ENCODE assay signal across 9 cellular contexts in genomic region chr22:37742374-37743092, GRCh38. TPM values are rescaled to one million over a fixed set of nuclear protein-coding genes. Genes with fewer than 3 reads are reported as not detected.
DNase-seq lines count a peak whose midpoint lies in the region; ATAC-seq and TF ChIP-seq lines count a peak whose summit lies in the region.
"Had no signal": no experiment of that assay in that cellular context is flagged by ENCODE, and none has a peak within 500 bp of the region (broad histone marks: within the 10 kb centered on the region; RNA-seq: fewer than 3 reads in every experiment).

No MANE protein-coding gene starts in this region.

- WGBS in prostate gland, result 84% methylated on average over 14 of the region's 14 CpGs

- H3K36me3 ChIP-seq in neutrophil (peaks cover 10% of the 10 kb centered on the region), prostate gland (no peaks in the 10 kb centered on the region)

- DNase-seq in Caki2 (ENCODE audit: low read depth), result peak; percentile 84
- peak; percentile 71 for DNase-seq in MV-4-11 (lab: John Stamatoyannopoulos, UW)
- peak; percentile 86 for DNase-seq in choroid plexus epithelial cell (ENCODE audit: low read depth)
- DNase-seq in NCI-H1694 treated with DMSO at 0.1 percent for 48 hours (lab: John Stamatoyannopoulos, UW), result no peak
- DNase-seq in prostate gland (ENCODE audit: low spot score), result no peak
- DNase-seq: NCI-H526 had no signal

- H3K27me3 ChIP-seq in neutrophil (no peaks in the 10 kb centered on the region), prostate gland (replicated peaks; ENCODE audit: insufficient read depth) (no peaks in the 10 kb centered on the region)

- intact Hi-C loops in prostate gland (cut with DNase I), result no loop called here

- H3K4me1 ChIP-seq in neutrophil (ENCODE audit: control insufficient read depth in 1 of 2, insufficient read depth in 1 of 2, low read depth in 1 of 2, low read length in 1 of 2) (peaks cover 86 to 90% of the 10 kb centered on the region in 2 experiments), prostate gland (replicated peaks) (peaks cover 7% of the 10 kb centered on the region)

- no peak for ATAC-seq in GM19328 (IDR thresholded peaks at IDR 0.05; ENCODE audit: unreplicated experiment)
- no peak for ATAC-seq in GM21786 (IDR thresholded peaks at IDR 0.05; ENCODE audit: unreplicated experiment)

- TF ChIP-seq CTCF in choroid plexus epithelial cell (conservative IDR thresholded peaks at IDR 0.05; ENCODE audit: low read depth, low read length), result no peak
- TF ChIP-seq CTCF in neutrophil (IDR thresholded peaks at IDR 0.05), result no peak
- no peak for TF ChIP-seq CTCF in prostate gland (IDR thresholded peaks at IDR 0.05)

- in situ Hi-C loops in Caki2 (cut with HindIII; ENCODE audit: low pct_unique_long_range_greater_than_20kb, low sequenced_read_pairs), result no loop called here

- peak overlapping the region; percentile 96 for H3K27ac ChIP-seq in neutrophil
- no peak overlapping the region for H3K27ac ChIP-seq in prostate gland

- no peaks in the 10 kb centered on the region for H3K9me3 ChIP-seq in neutrophil
- H3K9me3 ChIP-seq in prostate gland, result no peaks in the 10 kb centered on the region

- no peak for TF ChIP-seq POLR2A in prostate gland (IDR thresholded peaks at IDR 0.05)

- H3K4me3 ChIP-seq in choroid plexus epithelial cell (ENCODE audit: low read depth, low read length), result no peak overlapping the region
- no peak overlapping the region for H3K4me3 ChIP-seq in neutrophil (ENCODE audit: low read depth in 1 of 2, low read length in 1 of 2)
- no peak overlapping the region for H3K4me3 ChIP-seq in prostate gland

RNA-seq across cellular contexts. Expression of gene TRIOBP, which starts 45.7 kb away (rescaled TPM):
- 233 and 274 TPM in 2 replicates for total RNA-seq in Caki2 (2014; rRNA removed; shearing (Covaris generic); ENCODE audit: low replicate concordance)
- 100 to 1,000 TPM; 114 to 115 TPM for total RNA-seq in prostate gland

RNA-seq across cellular contexts. Expression of gene NOL12, which starts 56.4 kb away (rescaled TPM):
- 70.5 and 107 TPM in 2 replicates for total RNA-seq in Caki2 (2014; rRNA removed; shearing (Covaris generic); ENCODE audit: low replicate concordance)
- total RNA-seq in prostate gland, result 10 to 100 TPM; 39.6 to 49.0 TPM

Comparison
In these comparisons a context has a peak if more than half of its experiments do, and no peak if none do; other contexts are left out.
1. DNase-seq: peak in Caki2 (single experiment), MV-4-11 (single experiment) and choroid plexus epithelial cell (single experiment); none in NCI-H1694 treated with DMSO at 0.1 percent for 48 hours (single experiment) and prostate gland (single experiment).